8 cellular contexts compared by ENCODE assay signal in the genomic region with DNA sequence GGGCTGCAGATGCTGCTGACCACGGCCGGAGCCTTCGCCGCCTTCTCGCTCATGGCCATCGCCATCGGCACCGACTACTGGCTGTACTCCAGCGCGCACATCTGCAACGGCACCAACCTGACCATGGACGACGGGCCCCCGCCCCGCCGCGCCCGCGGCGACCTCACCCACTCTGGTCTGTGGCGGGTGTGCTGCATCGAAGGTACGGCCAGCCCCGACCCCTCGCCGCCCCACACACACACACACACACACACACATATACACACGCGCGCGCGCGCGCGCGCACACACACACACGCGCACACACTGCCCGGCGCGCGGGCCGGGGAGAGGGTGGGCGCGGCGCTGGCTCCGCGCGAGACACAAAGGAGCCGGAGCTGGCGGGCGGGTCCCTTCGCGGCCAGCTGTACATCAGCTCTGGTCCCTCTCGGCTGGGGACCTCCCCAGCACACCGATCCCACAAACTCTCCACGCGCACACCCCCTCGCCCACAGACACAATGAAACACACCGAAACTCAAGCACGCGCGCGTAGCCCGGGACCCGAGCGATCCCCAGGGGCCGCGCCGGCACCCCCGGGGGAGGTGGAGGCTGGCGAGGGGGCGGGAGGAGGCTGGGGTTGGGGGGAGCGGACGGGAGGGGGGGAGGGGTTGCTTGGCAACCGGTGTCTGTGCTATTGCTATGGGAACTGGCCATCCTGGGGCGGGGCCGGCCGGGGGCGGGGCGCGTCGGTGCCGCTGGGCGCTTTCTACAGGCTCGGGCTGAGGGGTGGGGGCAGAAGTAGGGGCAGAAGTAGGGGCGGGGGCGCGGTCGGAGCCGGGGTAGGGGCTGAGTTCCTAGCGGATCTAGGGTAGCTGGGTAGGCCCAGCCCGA.
DNase-seq lines count a peak whose midpoint lies in the region; ATAC-seq and TF ChIP-seq lines count a peak whose summit lies in the region.

No MANE protein-coding gene starts in this region.

- no peak for TF ChIP-seq CTCF in MM.1S (IDR thresholded peaks at IDR 0.05; ENCODE audit: low read length)

- H4K20me1 ChIP-seq in MM.1S (ENCODE audit: insufficient read depth, low read length) = no peaks in the 10 kb centered on the region

- ATAC-seq in GM21737 (IDR thresholded peaks at IDR 0.05; ENCODE audit: unreplicated experiment) = no peak
- ATAC-seq in HG03469 (IDR thresholded peaks at IDR 0.05; ENCODE audit: unreplicated experiment) = no peak

- no peak overlapping the region for H2AFZ ChIP-seq in MM.1S (ENCODE audit: low read length)

- H3K36me3 ChIP-seq in MM.1S (replicated peaks; ENCODE audit: insufficient read depth, low read length) = no peaks in the 10 kb centered on the region

- H3K27me3 ChIP-seq in MM.1S (replicated peaks; ENCODE audit: insufficient read depth, low read length) = peaks cover 53% of the 10 kb centered on the region

- H3K4me2 ChIP-seq in MM.1S (ENCODE audit: low read depth, low read length) = peak overlapping the region; percentile 86

- H3K9ac ChIP-seq in MM.1S (ENCODE audit: low read length) = no peak overlapping the region

- no peaks in the 10 kb centered on the region for H3F3A ChIP-seq in MM.1S (ENCODE audit: insufficient read depth, low read length)

- DNase-seq in COR-L47 (lab: John Stamatoyannopoulos, UW) = peak; percentile 53
- no peak for DNase-seq in MM.1S
- DNase-seq in amniotic stem cell (lab: John Stamatoyannopoulos, UW) = peak; percentile 2
- peak; percentile 83 for DNase-seq in iPS-NIHi7 (ENCODE audit: extremely low spot score)
- peak; percentile 58 for DNase-seq in stimulated activated CD8-positive, alpha-beta memory T cell treated with anti-CD3 and anti-CD28 coated beads, Interleukin-4, amount 100 ng/mL, for 48 hours
- no peak for DNase-seq in NOMO-1 (lab: John Stamatoyannopoulos, UW; ENCODE audit: unreplicated experiment in 2 of 2)

- no peaks in the 10 kb centered on the region for H3K9me3 ChIP-seq in MM.1S (replicated peaks; ENCODE audit: insufficient read depth, low read length)

- no peaks in the 10 kb centered on the region for H3K79me2 ChIP-seq in MM.1S (ENCODE audit: low read length)

- H3K9me2 ChIP-seq in MM.1S (replicated peaks; ENCODE audit: insufficient read depth, low read length) = no peaks in the 10 kb centered on the region

- H3K4me3 ChIP-seq in MM.1S (ENCODE audit: low read length) = peak overlapping the region; percentile 61

- H3K4me1 ChIP-seq in MM.1S (ENCODE audit: low read length) = peaks cover 10% of the 10 kb centered on the region

- no peak overlapping the region for H3K27ac ChIP-seq in MM.1S (ENCODE audit: low read length)

Comparison
In these comparisons a context has a peak if more than half of its experiments do, and no peak if none do; other contexts are left out.
1. DNase-seq: peak in COR-L47 (single experiment), amniotic stem cell (single experiment), iPS-NIHi7 (single experiment) and stimulated activated CD8-positive, alpha-beta memory T cell treated with anti-CD3 and anti-CD28 coated beads, Interleukin-4, amount 100 ng/mL, for 48 hours (single experiment); none in MM.1S (single experiment) and NOMO-1 (0 of 2).